ENCODE assay signal across 7 cellular contexts in the genomic region with DNA sequence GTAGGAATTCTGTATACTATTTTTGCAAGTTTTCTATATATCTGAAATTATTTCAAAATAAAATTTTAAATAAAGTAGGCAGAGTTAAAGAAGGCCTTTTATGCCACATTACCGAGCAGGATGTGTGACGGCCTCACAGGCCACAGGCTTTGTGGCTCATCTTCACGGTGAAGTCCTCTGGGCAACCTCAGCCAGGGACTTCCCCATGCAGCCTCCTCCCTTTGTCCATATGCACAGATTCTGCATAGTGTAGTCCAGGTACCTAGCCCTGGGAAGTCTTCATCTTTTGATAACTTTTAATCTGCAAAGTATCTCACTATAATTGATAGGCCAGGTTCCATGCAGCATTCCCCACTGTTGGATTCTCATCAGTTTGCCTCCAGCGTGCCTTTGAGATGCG.
A peak's percentile ranks its signal among the peaks of the same experiment; 100 is the strongest.
DNase-seq lines count a peak whose midpoint lies in the region; ATAC-seq, FAIRE-seq and TF ChIP-seq lines count a peak whose summit lies in the region.
"Not testable (repeated sequence)": the region's sequence is repeated elsewhere in the genome, so short reads cannot be mapped to it uniquely, and the experiment has no call there.

No MANE protein-coding gene starts in this region.

- SMC1A ChIA-PET in GM12878 (lab: Charles Lee; ENCODE audit: uncharacterized antibody, unreplicated experiment): not testable (repeated sequence)

- CTCF ChIA-PET in A549 (lab: Yijun Ruan, JAX); GM12878 (lab: Yijun Ruan, JAX); K562 (lab: Yijun Ruan, JAX; ENCODE audit: low intra/inter-chr PET ratio): not testable (repeated sequence)

- not testable (repeated sequence) for TF ChIP-seq RAD21 in A549 (conservative IDR thresholded peaks at IDR 0.05 in 1 of 2, IDR thresholded peaks at IDR 0.05 in 1 of 2); GM12878 (IDR thresholded peaks at IDR 0.05; ENCODE audit: insufficient read depth, low read depth, low read length); K562 (CRISPR knock-in tag; conservative IDR thresholded peaks at IDR 0.05 in 1 of 2, IDR thresholded peaks at IDR 0.05 in 1 of 2)

- H3K9me3 ChIP-seq in A549; Karpas-422 (ENCODE audit: low read length); GM12878 (replicated peaks; ENCODE audit: control insufficient read depth, insufficient read depth, low read length); K562 (replicated peaks; ENCODE audit: control insufficient read depth, insufficient read depth, low read depth, low read length); esophagus muscularis mucosa: not testable (repeated sequence)

- H3K27me3 Mint-ChIP-seq in activated CD4-positive, alpha-beta T cell treated with anti-CD3 and anti-CD28 coated beads, Interleukin-2, amount 10 ng/mL, durations not matched to agents 24 days and 14 days: not testable (repeated sequence)

- H3K9ac ChIP-seq in Karpas-422 (ENCODE audit: low read length); GM12878 (ENCODE audit: control insufficient read depth, insufficient read depth, low read length); K562 (ENCODE audit: insufficient read depth in 1 of 2, low read depth in 2 of 2, low read length in 2 of 2): not testable (repeated sequence)

- ATAC-seq in A549, K562: not testable (repeated sequence)
- peak; percentile 83 for ATAC-seq in GM12878

- H3K4me2 ChIP-seq in A549; Karpas-422 (ENCODE audit: low read depth, low read length, poor library complexity, severe bottlenecking); GM12878 (ENCODE audit: control insufficient read depth, insufficient read depth); K562 (ENCODE audit: insufficient read depth, low read length): not testable (repeated sequence)

- H3K79me2 ChIP-seq in Karpas-422 (ENCODE audit: low read length); GM12878 (ENCODE audit: control insufficient read depth, insufficient read depth, low read length); K562 (ENCODE audit: control insufficient read depth, insufficient read depth, low read length): not testable (repeated sequence)

- POLR2A ChIA-PET in A549 (lab: Yijun Ruan, JAX); GM12878 (lab: Charles Lee); K562 (lab: Yijun Ruan, JAX): not testable (repeated sequence)

- not testable (repeated sequence) for BruUV-seq in GM12878 (replicated peaks; lab: Mats Ljungman, UMichigan); K562 (replicated peaks; lab: Mats Ljungman, UMichigan)

- FAIRE-seq in A549 (lab: Jason Lieb, UNC) (peak; percentile 18), K562 (lab: Jason Lieb, UNC) (peak; percentile 69), bronchial epithelial cell (lab: Jason Lieb, UNC) (peak; percentile 76)
- not testable (repeated sequence) for FAIRE-seq in GM12878 (lab: Jason Lieb, UNC)

- H2AFZ ChIP-seq in Karpas-422 (ENCODE audit: low read length); GM12878 (ENCODE audit: control insufficient read depth, low read depth, low read length); K562 (ENCODE audit: low read depth, low read length): not testable (repeated sequence)

- H3K27me3 ChIP-seq in Karpas-422 (ENCODE audit: low read length); GM12878 (replicated peaks in 1 of 2; ENCODE audit: control insufficient read depth in 2 of 2, insufficient read depth in 2 of 2, low read length in 1 of 2); K562 (ENCODE audit: control insufficient read depth in 2 of 2, insufficient read depth in 2 of 2, low read length in 2 of 2); bronchial epithelial cell (ENCODE audit: control insufficient read depth, insufficient read depth, low read length); esophagus muscularis mucosa: not testable (repeated sequence)

- RAD21 ChIA-PET in GM12878 (lab: Charles Lee; ENCODE audit: unreplicated experiment): not testable (repeated sequence)

- TF ChIP-seq CTCF in A549 (IDR thresholded peaks at IDR 0.05); GM12878 (IDR thresholded peaks at IDR 0.05 in 2 of 3, conservative IDR thresholded peaks at IDR 0.05 in 1 of 3; ENCODE audit: control insufficient read depth in 2 of 3, extremely low read depth in 1 of 3, insufficient read depth in 1 of 3, low read depth in 3 of 3, low read length in 3 of 3); K562 (IDR thresholded peaks at IDR 0.05 in 2 of 3, conservative IDR thresholded peaks at IDR 0.05 in 1 of 3; ENCODE audit: insufficient read depth in 2 of 3, low read depth in 1 of 3, low read length in 3 of 3); bronchial epithelial cell (IDR thresholded peaks at IDR 0.05; ENCODE audit: insufficient read depth, low read length, severe bottlenecking); esophagus muscularis mucosa (IDR thresholded peaks at IDR 0.05): not testable (repeated sequence)

- H3K36me3 ChIP-seq in Karpas-422 (ENCODE audit: insufficient read depth, low read length); GM12878 (ENCODE audit: control insufficient read depth in 2 of 2, insufficient read depth in 2 of 2, low read length in 1 of 2); bronchial epithelial cell (ENCODE audit: control insufficient read depth, insufficient read depth, low read length); esophagus muscularis mucosa: not testable (repeated sequence)
- peaks cover 12% of the 10 kb centered on the region; the same call in 1 of the 3 replicates for H3K36me3 ChIP-seq in K562 (ENCODE audit: control insufficient read depth, insufficient read depth, low read length)

- intact Hi-C loops in activated CD4-positive, alpha-beta T cell treated with anti-CD3 and anti-CD28 coated beads, Interleukin-2, amount 10 ng/mL, durations not matched to agents 24 days and 14 days (cut with micrococcal nuclease); GM12878 (cut with micrococcal nuclease; ENCODE audit: unreplicated experiment); K562 (cut with micrococcal nuclease); esophagus muscularis mucosa (cut with DNase I): not testable (repeated sequence)

- H3K27ac ChIP-seq in A549; Karpas-422 (ENCODE audit: low read length); GM12878 (ENCODE audit: control insufficient read depth, insufficient read depth); K562 (ENCODE audit: extremely low read depth, low read depth, low read length); esophagus muscularis mucosa (replicated peaks in 1 of 4): not testable (repeated sequence)

- 88% methylated on average over 5 of the region's 5 CpGs for WGBS in A549 (ENCODE audit: missing lambda C conversion rate)
- 37% methylated on average over 5 of the region's 5 CpGs for WGBS in GM12878 (ENCODE audit: insufficient coverage, insufficient replicate concordance, low lambda C conversion rate, missing lambda C conversion rate)
- 76% methylated on average over 4 of the region's 5 CpGs for WGBS in K562 (ENCODE audit: insufficient coverage, low coverage, missing lambda C conversion rate)
- WGBS in esophagus muscularis mucosa: 93% methylated on average over 5 of the region's 5 CpGs

- not testable (repeated sequence) for H3K9me1 ChIP-seq in K562 (ENCODE audit: control insufficient read depth, insufficient read depth, low read length)

- H3K4me1 Mint-ChIP-seq in activated CD4-positive, alpha-beta T cell treated with anti-CD3 and anti-CD28 coated beads, Interleukin-2, amount 10 ng/mL, durations not matched to agents 24 days and 14 days: not testable (repeated sequence)

- not testable (repeated sequence) for H3K4me3 Mint-ChIP-seq in activated CD4-positive, alpha-beta T cell treated with anti-CD3 and anti-CD28 coated beads, Interleukin-2, amount 10 ng/mL, durations not matched to agents 24 days and 14 days

- not testable (repeated sequence) for TF ChIP-seq EP300 in A549 (IDR thresholded peaks at IDR 0.05); GM12878 (IDR thresholded peaks at IDR 0.05; ENCODE audit: borderline replicate concordance in 1 of 2, control insufficient read depth in 1 of 2, low read depth in 2 of 2, low read length in 2 of 2); K562 (IDR thresholded peaks at IDR 0.05; ENCODE audit: low read length); esophagus muscularis mucosa (IDR thresholded peaks at IDR 0.05)

- in situ Hi-C loops in GM12878 (cut with MboI): not testable (repeated sequence)
- in situ Hi-C loops in K562 (cut with MboI): loop anchor here (5.0 kb wide), 1 partner anchor 1029 kb away; no protein-coding TSS in a partner anchor

- not testable (repeated sequence) for H3K27ac Mint-ChIP-seq in activated CD4-positive, alpha-beta T cell treated with anti-CD3 and anti-CD28 coated beads, Interleukin-2, amount 10 ng/mL, durations not matched to agents 24 days and 14 days

- TF ChIP-seq POLR2A in A549 (IDR thresholded peaks at IDR 0.05; ENCODE audit: low read length); GM12878 (IDR thresholded peaks at IDR 0.05; ENCODE audit: low read depth, low read length); K562 (conservative IDR thresholded peaks at IDR 0.05); esophagus muscularis mucosa (IDR thresholded peaks at IDR 0.05; ENCODE audit: low read depth): not testable (repeated sequence)

- H3K36me3 Mint-ChIP-seq in activated CD4-positive, alpha-beta T cell treated with anti-CD3 and anti-CD28 coated beads, Interleukin-2, amount 10 ng/mL, durations not matched to agents 24 days and 14 days (ENCODE audit: low read depth): peaks cover 26% of the 10 kb centered on the region

- H4K20me1 ChIP-seq in Karpas-422 (ENCODE audit: insufficient read depth, low read depth, low read length); GM12878 (ENCODE audit: control insufficient read depth, insufficient read depth); K562 (replicated peaks; ENCODE audit: control insufficient read depth, insufficient read depth, low read length): not testable (repeated sequence)

- not testable (repeated sequence) for H3K9me3 Mint-ChIP-seq in activated CD4-positive, alpha-beta T cell treated with anti-CD3 and anti-CD28 coated beads, Interleukin-2, amount 10 ng/mL, durations not matched to agents 24 days and 14 days

- not testable (repeated sequence) for H3K4me1 ChIP-seq in A549; Karpas-422 (ENCODE audit: low read length); GM12878 (ENCODE audit: control insufficient read depth, insufficient read depth, low read length); K562 (replicated peaks in 1 of 2; ENCODE audit: control insufficient read depth in 2 of 2, insufficient read depth in 2 of 2, low read length in 2 of 2); esophagus muscularis mucosa

- not testable (repeated sequence) for H3K4me3 ChIP-seq in A549; Karpas-422 (ENCODE audit: low read length); GM12878; K562; bronchial epithelial cell (ENCODE audit: low read depth, low read length); esophagus muscularis mucosa

- DNase-seq in A549 (ENCODE audit: low read depth in 1 of 2, low spot score in 1 of 2); GM12878 (ENCODE audit: low read depth, low spot score); K562 (ENCODE audit: extremely low read depth in 1 of 4, low spot score in 3 of 4); bronchial epithelial cell (ENCODE audit: low read depth): not testable (repeated sequence)
- DNase-seq in Karpas-422 (peak; percentile 21), esophagus muscularis mucosa (ENCODE audit: extremely low spot score) (peak; percentile 70)
- peak; percentile 42 for DNase-seq in activated CD4-positive, alpha-beta T cell treated with anti-CD3 and anti-CD28 coated beads, Interleukin-2, amount 10 ng/mL, durations not matched to agents 24 days and 14 days

- H3K9me2 ChIP-seq in Karpas-422 (replicated peaks; ENCODE audit: insufficient read depth, low read length): not testable (repeated sequence)
